1 cellular context compared by ENCODE assay signal in genomic region chr17:83161298-83162034, GRCh38.
A peak's percentile ranks its signal among the peaks of the same experiment; 100 is the strongest.
TF ChIP-seq lines count a peak whose summit lies in the region.

No MANE protein-coding gene starts in this region.

TF ChIP-seq in HepG2, 621 proteins besides CTCF, POLR2A, EP300 and RAD21 (continued from another document and continues in another):
- TF ChIP-seq FOXP1 (IDR thresholded peaks at IDR 0.05) (0 out of 2 replicates have a peak, but pooled peaks have one; percentile 42), FOXP1 (CRISPR knock-in tag; IDR thresholded peaks at IDR 0.05) (peak; percentile 66), ERF (CRISPR knock-in tag; IDR thresholded peaks at IDR 0.05) (no peak), KMT2B (CRISPR knock-in tag; IDR thresholded peaks at IDR 0.05) (0 out of 2 replicates have a peak, but pooled peaks have one; percentile 16), DNMT3B (CRISPR knock-in tag; conservative IDR thresholded peaks at IDR 0.05) (0 out of 2 replicates have a peak, but pooled peaks have one; percentile 38), ZXDC (CRISPR knock-in tag; IDR thresholded peaks at IDR 0.05) (no peak), ZNF280D (CRISPR knock-in tag; IDR thresholded peaks at IDR 0.05) (peak; percentile 35; the same call in 1 of the 2 replicates), ZNF407 (CRISPR knock-in tag; IDR thresholded peaks at IDR 0.05; ENCODE audit: not compliant biosample characterization) (no peak), ZNF121 (CRISPR knock-in tag; IDR thresholded peaks at IDR 0.05) (no peak), ZNF790 (CRISPR knock-in tag; IDR thresholded peaks at IDR 0.05; ENCODE audit: borderline replicate concordance) (no peak), HDAC6 (IDR thresholded peaks at IDR 0.05; ENCODE audit: low read depth, low read length) (no peak), ZNF382 (CRISPR knock-in tag; IDR thresholded peaks at IDR 0.05; ENCODE audit: borderline replicate concordance) (no peak), HDAC2 (CRISPR knock-in tag; IDR thresholded peaks at IDR 0.05) (0 out of 2 replicates have a peak, but pooled peaks have one; percentile 36), CENPBD1 (CRISPR knock-in tag; IDR thresholded peaks at IDR 0.05; ENCODE audit: borderline replicate concordance, low read depth) (no peak), ZNF687 (CRISPR knock-in tag; IDR thresholded peaks at IDR 0.05) (peak; percentile 48), TBX3 (IDR thresholded peaks at IDR 0.05; ENCODE audit: borderline replicate concordance) (peak; percentile 47; the same call in 1 of the 2 replicates), ZNF136 (CRISPR knock-in tag; IDR thresholded peaks at IDR 0.05; ENCODE audit: low read depth) (no peak), TEAD3 (CRISPR knock-in tag; optimal IDR thresholded peaks at IDR 0.05; ENCODE audit: borderline replicate concordance) (peak; percentile 61), SAP130 (CRISPR knock-in tag; IDR thresholded peaks at IDR 0.05; ENCODE audit: low read depth) (peak; percentile 51; the same call in 1 of the 2 replicates), GABPB1 (CRISPR knock-in tag; IDR thresholded peaks at IDR 0.05) (0 out of 2 replicates have a peak, but pooled peaks have one; percentile 12), ZNF383 (CRISPR knock-in tag; IDR thresholded peaks at IDR 0.05; ENCODE audit: borderline replicate concordance) (no peak), NCOA2 (CRISPR knock-in tag; IDR thresholded peaks at IDR 0.05) (0 out of 2 replicates have a peak, but pooled peaks have one; percentile 36), XRCC5 (optimal IDR thresholded peaks at IDR 0.05; ENCODE audit: low read length) (no peak), MXI1 (IDR thresholded peaks at IDR 0.05; ENCODE audit: borderline replicate concordance, low read depth, low read length) (0 out of 3 replicates have a peak, but pooled peaks have one; percentile 46), CREB1 (IDR thresholded peaks at IDR 0.05) (no peak), CREB1 (CRISPR knock-in tag; IDR thresholded peaks at IDR 0.05) (no peak), XBP1 (CRISPR knock-in tag; IDR thresholded peaks at IDR 0.05) (no peak), GPBP1L1 (CRISPR knock-in tag; IDR thresholded peaks at IDR 0.05) (no peak), MAFF (IDR thresholded peaks at IDR 0.05; ENCODE audit: low read depth, low read length) (0 out of 2 replicates have a peak, but pooled peaks have one; percentile 4), ZSCAN12 (CRISPR knock-in tag; IDR thresholded peaks at IDR 0.05) (no peak), ZEB1 (IDR thresholded peaks at IDR 0.05; ENCODE audit: insufficient replicate concordance, low read depth) (no peak), ADNP (CRISPR knock-in tag; IDR thresholded peaks at IDR 0.05) (no peak), RNF2 (conservative IDR thresholded peaks at IDR 0.05; ENCODE audit: low read depth) (0 out of 2 replicates have a peak, but pooled peaks have one; percentile 35), E2F1 (CRISPR knock-in tag; IDR thresholded peaks at IDR 0.05) (no peak), ZNF747 (CRISPR knock-in tag; IDR thresholded peaks at IDR 0.05; ENCODE audit: borderline replicate concordance) (no peak)
- TF ChIP-seq, protein P1, sequence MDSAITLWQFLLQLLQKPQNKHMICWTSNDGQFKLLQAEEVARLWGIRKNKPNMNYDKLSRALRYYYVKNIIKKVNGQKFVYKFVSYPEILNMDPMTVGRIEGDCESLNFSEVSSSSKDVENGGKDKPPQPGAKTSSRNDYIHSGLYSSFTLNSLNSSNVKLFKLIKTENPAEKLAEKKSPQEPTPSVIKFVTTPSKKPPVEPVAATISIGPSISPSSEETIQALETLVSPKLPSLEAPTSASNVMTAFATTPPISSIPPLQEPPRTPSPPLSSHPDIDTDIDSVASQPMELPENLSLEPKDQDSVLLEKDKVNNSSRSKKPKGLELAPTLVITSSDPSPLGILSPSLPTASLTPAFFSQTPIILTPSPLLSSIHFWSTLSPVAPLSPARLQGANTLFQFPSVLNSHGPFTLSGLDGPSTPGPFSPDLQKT (CRISPR knock-in tag; IDR thresholded peaks at IDR 0.05; ENCODE audit: borderline replicate concordance) = no peak
